Comparison of ENCODE assay signal across 11 cellular contexts in genomic region chr15:33242165-33242564, GRCh38. TPM values are rescaled to one million over a fixed set of nuclear protein-coding genes. Genes with fewer than 3 reads are reported as not detected.
DNase-seq lines count a peak whose midpoint lies in the region; ATAC-seq and TF ChIP-seq lines count a peak whose summit lies in the region.
"Had no signal": no experiment of that assay in that cellular context is flagged by ENCODE, and none has a peak within 500 bp of the region (broad histone marks: within the 10 kb centered on the region; RNA-seq: fewer than 3 reads in every experiment).

No MANE protein-coding gene starts in this region.

- no peak for TF ChIP-seq CTCF in activated CD8-positive, alpha-beta T cell treated with anti-CD3 and anti-CD28 coated beads for 36 hours (IDR thresholded peaks at IDR 0.05)
- no peak for TF ChIP-seq CTCF in PC-9 (conservative IDR thresholded peaks at IDR 0.05)
- TF ChIP-seq CTCF in fibroblast of pulmonary artery (IDR thresholded peaks at IDR 0.05; ENCODE audit: low read length, missing control alignments), result no peak

- H3K36me3 ChIP-seq in PC-9 (ENCODE audit: low read depth), result no peaks in the 10 kb centered on the region
- H3K36me3 ChIP-seq: pancreas had no signal

- no peaks in the 10 kb centered on the region for H3K9me2 ChIP-seq in PC-9 (ENCODE audit: insufficient read depth)

- H3K27me3 Mint-ChIP-seq in activated CD8-positive, alpha-beta T cell treated with anti-CD3 and anti-CD28 coated beads for 36 hours, result peaks cover 3% of the 10 kb centered on the region
- peaks cover 2% of the 10 kb centered on the region for H3K27me3 Mint-ChIP-seq in activated CD8-positive, alpha-beta T cell treated with anti-CD3 and anti-CD28 coated beads, Interleukin-2, amount 10 ng/mL, durations not matched to agents 7 days and 5 days (ENCODE audit: low read depth)

- no peak overlapping the region for H3K27ac Mint-ChIP-seq in activated CD8-positive, alpha-beta T cell treated with anti-CD3 and anti-CD28 coated beads for 36 hours
- H3K27ac Mint-ChIP-seq in activated CD8-positive, alpha-beta T cell treated with anti-CD3 and anti-CD28 coated beads, Interleukin-2, amount 10 ng/mL, durations not matched to agents 7 days and 5 days, result no peak overlapping the region
- H3K27ac Mint-ChIP-seq: CD4-positive, CD25-positive, alpha-beta regulatory T cell had no signal

- H3K9me3 Mint-ChIP-seq in activated CD8-positive, alpha-beta T cell treated with anti-CD3 and anti-CD28 coated beads for 36 hours, result no peaks in the 10 kb centered on the region
- no peaks in the 10 kb centered on the region for H3K9me3 Mint-ChIP-seq in activated CD8-positive, alpha-beta T cell treated with anti-CD3 and anti-CD28 coated beads, Interleukin-2, amount 10 ng/mL, durations not matched to agents 7 days and 5 days (ENCODE audit: insufficient read depth)
- H3K9me3 Mint-ChIP-seq: CD4-positive, CD25-positive, alpha-beta regulatory T cell had no signal

- CTCF ChIA-PET in activated CD8-positive, alpha-beta T cell treated with anti-CD3 and anti-CD28 coated beads for 36 hours (lab: Charles Lee), result no interaction called here
- CTCF ChIA-PET in activated CD8-positive, alpha-beta T cell treated with anti-CD3 and anti-CD28 coated beads, Interleukin-2, amount 10 ng/mL, durations not matched to agents 7 days and 5 days (lab: Charles Lee), result no interaction called here
- CTCF ChIA-PET in PC-9 (lab: Charles Lee), result no interaction called here

- peaks cover 4% of the 10 kb centered on the region for H3K4me1 Mint-ChIP-seq in activated CD8-positive, alpha-beta T cell treated with anti-CD3 and anti-CD28 coated beads for 36 hours (ENCODE audit: low read depth)
- no peaks in the 10 kb centered on the region for H3K4me1 Mint-ChIP-seq in activated CD8-positive, alpha-beta T cell treated with anti-CD3 and anti-CD28 coated beads, Interleukin-2, amount 10 ng/mL, durations not matched to agents 7 days and 5 days (ENCODE audit: low read depth)

- no peaks in the 10 kb centered on the region for H3K9me3 ChIP-seq in PC-9 (ENCODE audit: insufficient read depth, low read depth)
- H3K9me3 ChIP-seq: pancreas had no signal

- no peaks in the 10 kb centered on the region for H3K79me2 ChIP-seq in PC-9 (ENCODE audit: low read depth)

- intact Hi-C loops in activated CD8-positive, alpha-beta T cell treated with anti-CD3 and anti-CD28 coated beads for 36 hours (cut with micrococcal nuclease), result no loop called here
- intact Hi-C loops in PC-9 (cut with micrococcal nuclease; ENCODE audit: unreplicated experiment) (loop anchor here (2.0 kb wide), 2 partner anchors 37 to 51 kb away; no protein-coding TSS in a partner anchor), left colon (cut with DNase I, micrococcal nuclease) (no loop called here)

- POLR2A ChIA-PET in activated CD8-positive, alpha-beta T cell treated with anti-CD3 and anti-CD28 coated beads for 36 hours (lab: Charles Lee), result no interaction called here
- POLR2A ChIA-PET in activated CD8-positive, alpha-beta T cell treated with anti-CD3 and anti-CD28 coated beads, Interleukin-2, amount 10 ng/mL, durations not matched to agents 7 days and 5 days (lab: Charles Lee), result no interaction called here
- POLR2A ChIA-PET in PC-9 (lab: Charles Lee; ENCODE audit: unreplicated experiment), result no interaction called here

- H3K4me3 Mint-ChIP-seq in activated CD8-positive, alpha-beta T cell treated with anti-CD3 and anti-CD28 coated beads for 36 hours, result no peak overlapping the region
- no peak overlapping the region for H3K4me3 Mint-ChIP-seq in activated CD8-positive, alpha-beta T cell treated with anti-CD3 and anti-CD28 coated beads, Interleukin-2, amount 10 ng/mL, durations not matched to agents 7 days and 5 days
- H3K4me3 Mint-ChIP-seq: CD4-positive, CD25-positive, alpha-beta regulatory T cell had no signal

- H4K20me1 ChIP-seq in PC-9 (ENCODE audit: insufficient read depth), result no peaks in the 10 kb centered on the region

- H3K27ac ChIP-seq in PC-9, result peak overlapping the region; percentile 75
- H3K27ac ChIP-seq: pancreas had no signal

- peak; percentile 45 for ATAC-seq in activated CD8-positive, alpha-beta T cell treated with anti-CD3 and anti-CD28 coated beads for 36 hours
- no peak for ATAC-seq in activated CD8-positive, alpha-beta T cell treated with anti-CD3 and anti-CD28 coated beads, Interleukin-2, amount 10 ng/mL, durations not matched to agents 7 days and 5 days
- ATAC-seq in left colon (no peak), HG02981 (IDR thresholded peaks at IDR 0.05; ENCODE audit: unreplicated experiment) (no peak)

- H3K4me2 ChIP-seq in PC-9, result peak overlapping the region; percentile 48

- peaks cover 11% of the 10 kb centered on the region for H3F3A ChIP-seq in PC-9 (ENCODE audit: insufficient read depth, low read depth)

- no peak overlapping the region for H2AFZ ChIP-seq in PC-9

- no peak overlapping the region for H3K4me3 ChIP-seq in PC-9
- H3K4me3 ChIP-seq in fibroblast of pulmonary artery (replicated peaks; ENCODE audit: low read depth, low read length), result no peak overlapping the region
- H3K4me3 ChIP-seq: pancreas had no signal

- peaks cover 48% of the 10 kb centered on the region for H3K4me1 ChIP-seq in PC-9 (replicated peaks; ENCODE audit: insufficient read depth)
- H3K4me1 ChIP-seq: pancreas had no signal

- H3K27me3 ChIP-seq in PC-9 (ENCODE audit: insufficient read depth, low read depth), result no peaks in the 10 kb centered on the region

- no peaks in the 10 kb centered on the region for H3K36me3 Mint-ChIP-seq in activated CD8-positive, alpha-beta T cell treated with anti-CD3 and anti-CD28 coated beads for 36 hours (ENCODE audit: low read depth)
- no peaks in the 10 kb centered on the region for H3K36me3 Mint-ChIP-seq in activated CD8-positive, alpha-beta T cell treated with anti-CD3 and anti-CD28 coated beads, Interleukin-2, amount 10 ng/mL, durations not matched to agents 7 days and 5 days (ENCODE audit: low read depth)
- H3K36me3 Mint-ChIP-seq: CD4-positive, CD25-positive, alpha-beta regulatory T cell had no signal

- peak; percentile 4 for DNase-seq in activated CD8-positive, alpha-beta T cell treated with anti-CD3 and anti-CD28 coated beads for 36 hours
- no peak for DNase-seq in activated CD8-positive, alpha-beta T cell treated with anti-CD3 and anti-CD28 coated beads, Interleukin-2, amount 10 ng/mL, durations not matched to agents 7 days and 5 days
- DNase-seq in PC-9 (peak; percentile 62 to 88), fibroblast of pulmonary artery (ENCODE audit: low read depth) (peak; percentile 15), left colon (no peak), MV-4-11 (lab: John Stamatoyannopoulos, UW) (no peak)
- peak; percentile 48 for DNase-seq in stimulated activated CD8-positive, alpha-beta memory T cell treated with anti-CD3 and anti-CD28 coated beads, Interleukin-4, amount 100 ng/mL, for 48 hours
- DNase-seq: foreskin melanocyte, pancreas had no signal

- no TSS peak for BruUV-seq in PC-9 (replicated peaks; lab: Mats Ljungman, UMichigan)

RNA-seq across cellular contexts. Expression of gene FMN1, which starts 47.7 kb away (rescaled TPM):
- total RNA-seq in activated CD8-positive, alpha-beta T cell treated with anti-CD3 and anti-CD28 coated beads for 36 hours, result under 1 TPM in 1 of 2 experiments, not detected in 1; 0.07 TPM
- under 1 TPM in 1 of 2 experiments, not detected in 1; 0.05 TPM for total RNA-seq in activated CD8-positive, alpha-beta T cell treated with anti-CD3 and anti-CD28 coated beads, Interleukin-2, amount 10 ng/mL, durations not matched to agents 7 days and 5 days
- 19.6 and 25.8 TPM in 2 replicates for total RNA-seq in PC-9 (2021)
- 10 to 100 TPM; 36.2 to 48.3 TPM for total RNA-seq in left colon

Comparison
In these comparisons a context has a peak if more than half of its experiments do, and no peak if none do; other contexts are left out.
1. DNase-seq: peak in activated CD8-positive, alpha-beta T cell treated with anti-CD3 and anti-CD28 coated beads for 36 hours (single experiment), PC-9 (2 of 2), fibroblast of pulmonary artery (single experiment) and stimulated activated CD8-positive, alpha-beta memory T cell treated with anti-CD3 and anti-CD28 coated beads, Interleukin-4, amount 100 ng/mL, for 48 hours (single experiment); none in activated CD8-positive, alpha-beta T cell treated with anti-CD3 and anti-CD28 coated beads, Interleukin-2, amount 10 ng/mL, durations not matched to agents 7 days and 5 days (single experiment), left colon (0 of 2) and MV-4-11 (single experiment).
2. RNA of gene FMN1, which starts 47.7 kb away (total RNA-seq): 36.2 to 48.3 TPM in left colon and 19.6 to 25.8 TPM in PC-9; 0.07 TPM in activated CD8-positive, alpha-beta T cell treated with anti-CD3 and anti-CD28 coated beads for 36 hours and 0.05 TPM in activated CD8-positive, alpha-beta T cell treated with anti-CD3 and anti-CD28 coated beads, Interleukin-2, amount 10 ng/mL, durations not matched to agents 7 days and 5 days; every median in the first group is over 10 times any median in the second.